ENCODE assay signal across 8 cellular contexts in genomic region chrX:103343105-103343504, GRCh38. TPM values are rescaled to one million over a fixed set of nuclear protein-coding genes. Genes with fewer than 3 reads are reported as not detected.
DNase-seq lines count a peak whose midpoint lies in the region; ATAC-seq and TF ChIP-seq lines count a peak whose summit lies in the region.

No MANE protein-coding gene starts in this region.

- no peaks in the 10 kb centered on the region for H3K36me3 Mint-ChIP-seq in T-helper 17 cell (ENCODE audit: low read depth)
- H3K36me3 Mint-ChIP-seq in naive thymus-derived CD4-positive, alpha-beta T cell: no peaks in the 10 kb centered on the region

- H3K27ac ChIP-seq in AG04450 (ENCODE audit: low read depth, low read length): no peak overlapping the region
- H3K27ac ChIP-seq in HL-60 (replicated peaks): no peak overlapping the region
- H3K27ac ChIP-seq in naive thymus-derived CD4-positive, alpha-beta T cell (ENCODE audit: low read depth, low read length): no peak overlapping the region

- no peak overlapping the region for H3K4me3 ChIP-seq in AG04450 (ENCODE audit: low read depth, low read length)
- no peak overlapping the region for H3K4me3 ChIP-seq in HL-60 (replicated peaks; ENCODE audit: insufficient read depth, low read length)
- no peak overlapping the region for H3K4me3 ChIP-seq in naive thymus-derived CD4-positive, alpha-beta T cell (ENCODE audit: low read length)

- no peaks in the 10 kb centered on the region for H3K36me3 ChIP-seq in naive thymus-derived CD4-positive, alpha-beta T cell (ENCODE audit: control insufficient read depth in 2 of 3, insufficient read depth in 3 of 3, low read length in 3 of 3)

- H3K4me1 ChIP-seq in naive thymus-derived CD4-positive, alpha-beta T cell (ENCODE audit: control insufficient read depth in 2 of 2, insufficient read depth in 2 of 2, low read length in 2 of 2): no peaks in the 10 kb centered on the region

- H3K27ac Mint-ChIP-seq in T-helper 17 cell: no peak overlapping the region
- peak overlapping the region in 2 of 9 donors; percentile 13 to 23 for H3K27ac Mint-ChIP-seq in naive thymus-derived CD4-positive, alpha-beta T cell

- no peak overlapping the region for H3K4me3 Mint-ChIP-seq in T-helper 17 cell
- H3K4me3 Mint-ChIP-seq in naive thymus-derived CD4-positive, alpha-beta T cell: no peak overlapping the region

- CTCF ChIA-PET in AG04450 (lab: Charles Lee): interaction anchor here (1.0 to 4.7 kb wide), 5 partner anchors 13 to 147 kb away, joined by 3 to 78 read pairs (median 7); partner anchors contain the start of gene TCEAL9
- CTCF ChIA-PET in naive thymus-derived CD4-positive, alpha-beta T cell (lab: Charles Lee): interaction anchor here (1.0 to 1.7 kb wide), 3 partner anchors 118 to 121 kb away, joined by 4 to 11 read pairs (median 6); no protein-coding TSS in a partner anchor

- peaks cover 6% of the 10 kb centered on the region for H3K27me3 Mint-ChIP-seq in T-helper 17 cell
- peaks cover 0 to 8% (median 0%) of the 10 kb centered on the region in 5 donors for H3K27me3 Mint-ChIP-seq in naive thymus-derived CD4-positive, alpha-beta T cell

- DNase-seq in AG04450 (ENCODE audit: low read depth, low spot score) (no peak), GM03348 (ENCODE audit: low spot score) (peak; percentile 31), HL-60 (ENCODE audit: low read depth in 1 of 2, low spot score in 1 of 2) (no peak), T-helper 17 cell (no peak), dermis microvascular lymphatic vessel endothelial cell (ENCODE audit: low read depth in 2 of 2) (peak; percentile 16 to 48), NCI-H774 (lab: John Stamatoyannopoulos, UW) (no peak), NCI-H1436 treated with DMSO at 0.1 percent for 48 hours (lab: John Stamatoyannopoulos, UW) (no peak)
- DNase-seq in naive thymus-derived CD4-positive, alpha-beta T cell: peak in 7 of 9 donors; percentile 7 to 55 (median 33)

- peak; percentile 54 for ATAC-seq in T-helper 17 cell
- peak; percentile 46 for ATAC-seq in naive thymus-derived CD4-positive, alpha-beta T cell

- H3K4me1 Mint-ChIP-seq in T-helper 17 cell: no peaks in the 10 kb centered on the region
- H3K4me1 Mint-ChIP-seq in naive thymus-derived CD4-positive, alpha-beta T cell: peaks cover 0 to 5% (median 4%) of the 10 kb centered on the region in 7 donors

- intact Hi-C loops in naive thymus-derived CD4-positive, alpha-beta T cell (cut with micrococcal nuclease): loop anchor here (1.0 to 10.0 kb wide), 6 partner anchors 14 to 146 kb away; partner anchors contain the start of genes BEX3 (in 1 of the 2), TCEAL8 (in 1 of the 2) and TCEAL9 (in 1 of the 2)

- no peaks in the 10 kb centered on the region for H3K9me3 Mint-ChIP-seq in naive thymus-derived CD4-positive, alpha-beta T cell

- H3K9me3 ChIP-seq in AG04450 (ENCODE audit: control insufficient read depth, insufficient read depth, low read length) (no peaks in the 10 kb centered on the region), T-helper 17 cell (ENCODE audit: control insufficient read depth, low read length, poor library complexity, severe bottlenecking) (no peaks in the 10 kb centered on the region)
- no peaks in the 10 kb centered on the region for H3K9me3 ChIP-seq in naive thymus-derived CD4-positive, alpha-beta T cell (ENCODE audit: control insufficient read depth in 2 of 3, low read length in 3 of 3)

- peak; percentile 72 for TF ChIP-seq CTCF in AG04450 (IDR thresholded peaks at IDR 0.05; ENCODE audit: low read depth, low read length)
- peak; percentile 8 for TF ChIP-seq CTCF in HL-60 (IDR thresholded peaks at IDR 0.05; ENCODE audit: insufficient read depth, low read length)

- POLR2A ChIA-PET in AG04450 (lab: Yijun Ruan, JAX): no interaction called here
- POLR2A ChIA-PET in naive thymus-derived CD4-positive, alpha-beta T cell (lab: Charles Lee): no interaction called here

- H3K27me3 ChIP-seq in AG04450 (ENCODE audit: control insufficient read depth, insufficient read depth, low read length): peaks cover 7% of the 10 kb centered on the region
- peaks cover 3% of the 10 kb centered on the region for H3K27me3 ChIP-seq in HL-60 (ENCODE audit: insufficient read depth, poor library complexity, severe bottlenecking)
- no peaks in the 10 kb centered on the region for H3K27me3 ChIP-seq in naive thymus-derived CD4-positive, alpha-beta T cell (ENCODE audit: control insufficient read depth in 2 of 2, insufficient read depth in 2 of 2, low read length in 2 of 2)

RNA-seq across cellular contexts. Expression of gene TCEAL7, which starts 13.1 kb away (rescaled TPM):
- polyA plus RNA-seq in AG04450 (2011; rRNA removed): 35.8 and 49.5 TPM in 2 replicates
- polyA minus RNA-seq in AG04450 (2011; rRNA and poly(A)+ RNA removed): 7.3 and 8.4 TPM in 2 replicates
- not detected for total RNA-seq in T-helper 17 cell
- 0.26 and 0.38 TPM in 2 replicates for total RNA-seq in dermis microvascular lymphatic vessel endothelial cell
- not detected for total RNA-seq in naive thymus-derived CD4-positive, alpha-beta T cell
- polyA plus RNA-seq in naive thymus-derived CD4-positive, alpha-beta T cell: not detected

RNA-seq across cellular contexts. Expression of gene TCEAL9, which starts 13.2 kb away (rescaled TPM):
- 141 and 234 TPM in 2 replicates for polyA plus RNA-seq in AG04450 (2011; rRNA removed)
- 14.8 and 24.6 TPM in 2 replicates for polyA minus RNA-seq in AG04450 (2011; rRNA and poly(A)+ RNA removed)
- total RNA-seq in T-helper 17 cell: under 1 TPM in 1 of 2 donors, not detected in 1; 0.55 TPM
- 44.4 and 48.3 TPM in 2 replicates for total RNA-seq in dermis microvascular lymphatic vessel endothelial cell
- total RNA-seq in naive thymus-derived CD4-positive, alpha-beta T cell: 1 to 10 TPM in 4 of 5 experiments, under 1 TPM in 1; 0.51 to 4.2 (median 1.1) TPM
- polyA plus RNA-seq in naive thymus-derived CD4-positive, alpha-beta T cell: 1 to 10 TPM in 1 of 2 donors, under 1 TPM in 1; 0.53 to 5.8 TPM

RNA-seq across cellular contexts. Expression of gene BEX2, which starts 32.3 kb away (rescaled TPM):
- polyA plus RNA-seq in AG04450 (2011; rRNA removed): 0.14 and 0.25 TPM in 2 replicates
- polyA minus RNA-seq in AG04450 (2011; rRNA and poly(A)+ RNA removed): not detected in 2 replicates
- total RNA-seq in T-helper 17 cell (10 to 100 TPM; 24.6 to 28.2 TPM), dermis microvascular lymphatic vessel endothelial cell (0.77 and 1.1 TPM in 2 replicates)
- 10 to 100 TPM in 4 of 5 experiments, 1 to 10 TPM in 1; 4.8 to 48.5 (median 42.1) TPM for total RNA-seq in naive thymus-derived CD4-positive, alpha-beta T cell
- polyA plus RNA-seq in naive thymus-derived CD4-positive, alpha-beta T cell: 100 to 1,000 TPM in 1 of 2 donors, 10 to 100 TPM in 1; 92.5 to 126 TPM

RNA-seq across cellular contexts. Expression of gene BEX3, which starts 33.2 kb away (rescaled TPM):
- polyA plus RNA-seq in AG04450 (2011; rRNA removed): 644 and 772 TPM in 2 replicates
- polyA minus RNA-seq in AG04450 (2011; rRNA and poly(A)+ RNA removed): 96.3 and 147 TPM in 2 replicates
- total RNA-seq in T-helper 17 cell (10 to 100 TPM in 1 of 2 donors, 1 to 10 TPM in 1; 5.7 to 32.0 TPM), dermis microvascular lymphatic vessel endothelial cell (159 and 190 TPM in 2 replicates)
- 10 to 100 TPM in 3 of 5 experiments, 1 to 10 TPM in 2; 5.9 to 75.5 (median 28.0) TPM for total RNA-seq in naive thymus-derived CD4-positive, alpha-beta T cell
- 100 to 1,000 TPM; 157 to 192 TPM for polyA plus RNA-seq in naive thymus-derived CD4-positive, alpha-beta T cell

Comparison
In these comparisons a context has a peak if more than half of its experiments do, and no peak if none do; other contexts are left out.
1. DNase-seq: peak in GM03348 (single experiment), dermis microvascular lymphatic vessel endothelial cell (2 of 2) and naive thymus-derived CD4-positive, alpha-beta T cell (7 of 9); none in AG04450 (single experiment), HL-60 (0 of 2), T-helper 17 cell (0 of 3), NCI-H774 (single experiment) and NCI-H1436 treated with DMSO at 0.1 percent for 48 hours (single experiment).